Comparison of ENCODE assay signal across 10 cellular contexts in genomic region chr9:92147854-92148184, GRCh38. TPM values are rescaled to one million over a fixed set of nuclear protein-coding genes. Genes with fewer than 3 reads are reported as not detected.
DNase-seq lines count a peak whose midpoint lies in the region; ATAC-seq and TF ChIP-seq lines count a peak whose summit lies in the region.
"Had no signal": no experiment of that assay in that cellular context is flagged by ENCODE, and none has a peak within 500 bp of the region (broad histone marks: within the 10 kb centered on the region; RNA-seq: fewer than 3 reads in every experiment).

No MANE protein-coding gene starts in this region.

- H3K9ac ChIP-seq in rectal smooth muscle tissue (ENCODE audit: low read length), result no peak overlapping the region
- no peak overlapping the region for H3K9ac ChIP-seq in MM.1S (ENCODE audit: low read length)

- TF ChIP-seq CTCF in GM12864 (IDR thresholded peaks at IDR 0.05; ENCODE audit: low read depth, low read length, missing control alignments) (no peak), fibroblast of mammary gland (conservative IDR thresholded peaks at IDR 0.05; ENCODE audit: control insufficient read depth, insufficient read depth, low read depth, low read length) (no peak), MM.1S (IDR thresholded peaks at IDR 0.05; ENCODE audit: low read length) (no peak)

- H3K27me3 Mint-ChIP-seq in T-helper 17 cell, result peaks cover 41% of the 10 kb centered on the region

- ATAC-seq in T-helper 17 cell, result no peak
- no peak for ATAC-seq in HG02571 (IDR thresholded peaks at IDR 0.05; ENCODE audit: unreplicated experiment)

- H3F3A ChIP-seq in MM.1S (ENCODE audit: insufficient read depth, low read length), result no peaks in the 10 kb centered on the region

- peak overlapping the region; percentile 56 for H3K27ac ChIP-seq in rectal smooth muscle tissue (ENCODE audit: low read depth, low read length)
- no peak overlapping the region for H3K27ac ChIP-seq in MM.1S (ENCODE audit: low read length)
- H3K27ac ChIP-seq: VCaP had no signal

- H3K9me2 ChIP-seq in MM.1S (replicated peaks; ENCODE audit: insufficient read depth, low read length), result no peaks in the 10 kb centered on the region

- no peaks in the 10 kb centered on the region for H3K79me2 ChIP-seq in MM.1S (ENCODE audit: low read length)

- H3K4me1 ChIP-seq in rectal smooth muscle tissue (ENCODE audit: control insufficient read depth, insufficient read depth, low read length), result peaks cover 18% of the 10 kb centered on the region
- H3K4me1 ChIP-seq in MM.1S (ENCODE audit: low read length), result no peaks in the 10 kb centered on the region

- H3K36me3 Mint-ChIP-seq in T-helper 17 cell (ENCODE audit: low read depth), result peaks cover 8% of the 10 kb centered on the region

- H3K9me3 ChIP-seq in T-helper 17 cell (ENCODE audit: control insufficient read depth, low read length, poor library complexity, severe bottlenecking), result no peaks in the 10 kb centered on the region
- H3K9me3 ChIP-seq in MM.1S (replicated peaks; ENCODE audit: insufficient read depth, low read length), result no peaks in the 10 kb centered on the region
- H3K9me3 ChIP-seq: tibial artery had no signal

- H3K36me3 ChIP-seq in rectal smooth muscle tissue (ENCODE audit: control insufficient read depth, insufficient read depth, low read length) (no peaks in the 10 kb centered on the region), MM.1S (replicated peaks; ENCODE audit: insufficient read depth, low read length) (no peaks in the 10 kb centered on the region)
- H3K36me3 ChIP-seq: tibial artery had no signal

- H3K27me3 ChIP-seq in rectal smooth muscle tissue (ENCODE audit: control insufficient read depth, insufficient read depth, low read length) (no peaks in the 10 kb centered on the region), MM.1S (replicated peaks; ENCODE audit: insufficient read depth, low read length) (no peaks in the 10 kb centered on the region; the same call in 1 of the 2 replicates)

- DNase-seq in GM12864 (ENCODE audit: low read depth) (no peak), T-helper 17 cell (no peak), fibroblast of mammary gland (ENCODE audit: low read depth) (peak; percentile 29), MM.1S (no peak), occipital lobe (lab: John Stamatoyannopoulos, UW) (no peak)
- DNase-seq in effector CD4-positive, alpha-beta T cell, result no peak

- H3K4me1 Mint-ChIP-seq in T-helper 17 cell, result peaks cover 11% of the 10 kb centered on the region

- H3K4me3 Mint-ChIP-seq in T-helper 17 cell, result no peak overlapping the region

- H3K27ac Mint-ChIP-seq in T-helper 17 cell, result peak overlapping the region; percentile 24

- H2AFZ ChIP-seq in MM.1S (ENCODE audit: low read length), result no peak overlapping the region

- H3K4me3 ChIP-seq in GM12864 (ENCODE audit: low read depth, low read length) (peak overlapping the region; percentile 4; the same call in 1 of the 2 replicates), fibroblast of mammary gland (ENCODE audit: control insufficient read depth, low read depth, low read length) (no peak overlapping the region), rectal smooth muscle tissue (ENCODE audit: low read length) (no peak overlapping the region), MM.1S (ENCODE audit: low read length) (no peak overlapping the region)
- H3K4me3 ChIP-seq: tibial artery had no signal

- no peak overlapping the region for H3K4me2 ChIP-seq in MM.1S (ENCODE audit: low read depth, low read length)

- no peaks in the 10 kb centered on the region for H4K20me1 ChIP-seq in MM.1S (ENCODE audit: insufficient read depth, low read length)

RNA-seq across cellular contexts. Expression of gene SPTLC1, which starts 32.6 kb away (rescaled TPM):
- total RNA-seq in T-helper 17 cell (10 to 100 TPM; 40.0 to 42.0 TPM), occipital lobe (84.1 TPM)
